9 cellular contexts compared by ENCODE assay signal in genomic region chr12:113239288-113239771, GRCh38. TPM values are rescaled to one million over a fixed set of nuclear protein-coding genes. Genes with fewer than 3 reads are reported as not detected.
DNase-seq lines count a peak whose midpoint lies in the region; ATAC-seq and TF ChIP-seq lines count a peak whose summit lies in the region.
"Had no signal": no experiment of that assay in that cellular context is flagged by ENCODE, and none has a peak within 500 bp of the region (broad histone marks: within the 10 kb centered on the region; RNA-seq: fewer than 3 reads in every experiment).

No MANE protein-coding gene starts in this region.

- peak overlapping the region in 1 of 2 experiments; percentile 54 for H2BK12ac ChIP-seq in mesenchymal stem cell (ENCODE audit: low read length in 2 of 2)

- peaks cover 75% of the 10 kb centered on the region for H3K36me3 Mint-ChIP-seq in activated T-cell treated with anti-CD3 and anti-CD28 coated beads, Interleukin-2, amount 50 U/mL, for 24 hours (ENCODE audit: low read depth)

- H3K9me3 ChIP-seq in breast epithelium (no peaks in the 10 kb centered on the region), mesenchymal stem cell (ENCODE audit: control insufficient read depth, low read length) (no peaks in the 10 kb centered on the region), thyroid gland (no peaks in the 10 kb centered on the region)

- no peaks in the 10 kb centered on the region for H3K27me3 Mint-ChIP-seq in activated T-cell treated with anti-CD3 and anti-CD28 coated beads, Interleukin-2, amount 50 U/mL, for 24 hours
- H3K27me3 Mint-ChIP-seq: activated CD4-positive, alpha-beta memory T cell treated with anti-CD3 and anti-CD28 coated beads, Interleukin-2, amount 10 ng/mL, durations not matched to agents 7 days and 5 days had no signal

- no peak overlapping the region for H2AFZ ChIP-seq in mesenchymal stem cell (ENCODE audit: low read depth, low read length)

- H4K8ac ChIP-seq in mesenchymal stem cell (ENCODE audit: low read length): no peak overlapping the region

- H3K27ac Mint-ChIP-seq in activated T-cell treated with anti-CD3 and anti-CD28 coated beads, Interleukin-2, amount 50 U/mL, for 24 hours: peak overlapping the region; percentile 76
- H3K27ac Mint-ChIP-seq: activated CD4-positive, alpha-beta memory T cell treated with anti-CD3 and anti-CD28 coated beads, Interleukin-2, amount 10 ng/mL, durations not matched to agents 7 days and 5 days had no signal

- no peak for DNase-seq in activated T-cell treated with anti-CD3 and anti-CD28 coated beads, Interleukin-2, amount 50 U/mL, for 24 hours
- no peak for DNase-seq in activated T-cell treated with anti-CD3 and anti-CD28 coated beads, Interleukin-2, amount 50 U/mL, for 48 hours
- DNase-seq in breast epithelium (ENCODE audit: low spot score in 2 of 2) (no peak), mesenchymal stem cell (no peak), thyroid gland (peak; percentile 81 to 86), NCI-H146 treated with DMSO at 0.1 percent for 48 hours (lab: John Stamatoyannopoulos, UW; ENCODE audit: unreplicated experiment) (no peak), NCI-H1694 (lab: John Stamatoyannopoulos, UW) (no peak)
- DNase-seq: activated CD4-positive, alpha-beta memory T cell treated with anti-CD3 and anti-CD28 coated beads, Interleukin-2, amount 10 ng/mL, durations not matched to agents 7 days and 5 days had no signal

- peak overlapping the region; percentile 32 for H2BK15ac ChIP-seq in mesenchymal stem cell (ENCODE audit: low read depth, poor library complexity, severe bottlenecking)

- H3K79me1 ChIP-seq in mesenchymal stem cell (replicated peaks; ENCODE audit: low read length, poor library complexity, severe bottlenecking): peaks cover 3% of the 10 kb centered on the region

- peak overlapping the region; percentile 62 for H2AK5ac ChIP-seq in mesenchymal stem cell (ENCODE audit: low read length, severe bottlenecking)

- H3K4me1 Mint-ChIP-seq in activated T-cell treated with anti-CD3 and anti-CD28 coated beads, Interleukin-2, amount 50 U/mL, for 24 hours (ENCODE audit: low read depth): peaks cover 22% of the 10 kb centered on the region
- H3K4me1 Mint-ChIP-seq: activated CD4-positive, alpha-beta memory T cell treated with anti-CD3 and anti-CD28 coated beads, Interleukin-2, amount 10 ng/mL, durations not matched to agents 7 days and 5 days had no signal

- no peak for TF ChIP-seq CTCF in breast epithelium (IDR thresholded peaks at IDR 0.05)
- no peak for TF ChIP-seq CTCF in thyroid gland (IDR thresholded peaks at IDR 0.05)

- H2BK120ac ChIP-seq in mesenchymal stem cell (ENCODE audit: low read depth, low read length): no peak overlapping the region

- no peak for ATAC-seq in GM21367 (IDR thresholded peaks at IDR 0.05; ENCODE audit: unreplicated experiment)

- H3K14ac ChIP-seq in mesenchymal stem cell (ENCODE audit: low read length in 2 of 2): no peak overlapping the region

- H3K36me3 ChIP-seq in breast epithelium: no peaks in the 10 kb centered on the region
- peaks cover under 1 to 25% of the 10 kb centered on the region in 2 experiments for H3K36me3 ChIP-seq in mesenchymal stem cell (ENCODE audit: control insufficient read depth in 1 of 2, insufficient read depth in 2 of 2, low read depth in 1 of 2, low read length in 2 of 2)
- no peaks in the 10 kb centered on the region for H3K36me3 ChIP-seq in thyroid gland

- intact Hi-C loops in breast epithelium (cut with DNase I; ENCODE audit: low total_unique reads): no loop called here
- intact Hi-C loops in thyroid gland (cut with DNase I): no loop called here

- 91% methylated on average over 2 of the region's 3 CpGs for WGBS in mesenchymal stem cell
- 32 to 38% methylated on average over 3 of the region's 3 CpGs for WGBS in thyroid gland, 2 donors

- H3K4me1 ChIP-seq in breast epithelium: peaks cover 7 to 37% of the 10 kb centered on the region in 2 donors
- H3K4me1 ChIP-seq in mesenchymal stem cell (ENCODE audit: control insufficient read depth, insufficient read depth, low read depth, low read length): peaks cover 48% of the 10 kb centered on the region
- H3K4me1 ChIP-seq in thyroid gland: peaks cover 98 to 99% of the 10 kb centered on the region in 2 donors

- no peaks in the 10 kb centered on the region for H3K27me3 ChIP-seq in breast epithelium
- H3K27me3 ChIP-seq in mesenchymal stem cell (ENCODE audit: control insufficient read depth in 1 of 2, insufficient read depth in 1 of 2, low read length in 2 of 2): no peaks in the 10 kb centered on the region
- no peaks in the 10 kb centered on the region for H3K27me3 ChIP-seq in thyroid gland

- no peak overlapping the region for H3K4me3 Mint-ChIP-seq in activated T-cell treated with anti-CD3 and anti-CD28 coated beads, Interleukin-2, amount 50 U/mL, for 24 hours
- H3K4me3 Mint-ChIP-seq: activated CD4-positive, alpha-beta memory T cell treated with anti-CD3 and anti-CD28 coated beads, Interleukin-2, amount 10 ng/mL, durations not matched to agents 7 days and 5 days had no signal

- H3K23ac ChIP-seq in mesenchymal stem cell (ENCODE audit: low read length in 2 of 2): no peak overlapping the region

- H3K18ac ChIP-seq in mesenchymal stem cell (ENCODE audit: low read depth in 1 of 2, low read length in 2 of 2): no peak overlapping the region

- no peak overlapping the region for H3K4me2 ChIP-seq in mesenchymal stem cell (ENCODE audit: low read length, poor library complexity, severe bottlenecking)

- peak overlapping the region; percentile 40 for H3K9ac ChIP-seq in mesenchymal stem cell (ENCODE audit: low read length)

- H3K27ac ChIP-seq in breast epithelium: peak overlapping the region; percentile 93 to 94
- peak overlapping the region; percentile 7 for H3K27ac ChIP-seq in mesenchymal stem cell (ENCODE audit: low read length, poor library complexity, severe bottlenecking)
- peak overlapping the region; percentile 94 to 98 (median 96) for H3K27ac ChIP-seq in thyroid gland

- H2BK5ac ChIP-seq in mesenchymal stem cell (ENCODE audit: low read depth, low read length, poor library complexity, severe bottlenecking): no peak overlapping the region

- no peak overlapping the region for H3K4ac ChIP-seq in mesenchymal stem cell (ENCODE audit: low read depth in 1 of 2, low read length in 2 of 2)

- H4K91ac ChIP-seq in mesenchymal stem cell (ENCODE audit: low read length): peak overlapping the region; percentile 9

- TF ChIP-seq POLR2A in breast epithelium (IDR thresholded peaks at IDR 0.05) (no peak), thyroid gland (IDR thresholded peaks at IDR 0.05) (no peak)

- no peaks in the 10 kb centered on the region for H3K9me3 Mint-ChIP-seq in activated T-cell treated with anti-CD3 and anti-CD28 coated beads, Interleukin-2, amount 50 U/mL, for 24 hours
- H3K9me3 Mint-ChIP-seq: activated CD4-positive, alpha-beta memory T cell treated with anti-CD3 and anti-CD28 coated beads, Interleukin-2, amount 10 ng/mL, durations not matched to agents 7 days and 5 days had no signal

- H3K4me3 ChIP-seq in breast epithelium: no peak overlapping the region
- H3K4me3 ChIP-seq in mesenchymal stem cell (ENCODE audit: insufficient read depth in 1 of 2, low read depth in 1 of 2, low read length in 2 of 2): peak overlapping the region in 1 of 2 experiments; percentile 12
- no peak overlapping the region for H3K4me3 ChIP-seq in thyroid gland (replicated peaks in 1 of 3)

RNA-seq across cellular contexts. Expression of gene TPCN1, which starts 18.1 kb away (rescaled TPM):
- 10 to 100 TPM; 46.9 to 71.7 (median 59.5) TPM for total RNA-seq in breast epithelium
- polyA plus RNA-seq in mesenchymal stem cell (2013, experiment 1 of 2): 57.5 TPM
- 58.5 TPM for polyA plus RNA-seq in mesenchymal stem cell (2013, experiment 2 of 2)
- 100 to 1,000 TPM in 2 of 4 donors, 10 to 100 TPM in 2; 58.3 to 135 (median 109) TPM for total RNA-seq in thyroid gland

RNA-seq across cellular contexts. Expression of gene RITA1, which starts 53.8 kb away (rescaled TPM):
- total RNA-seq in breast epithelium (10 to 100 TPM in 2 of 3 donors, 1 to 10 TPM in 1; 9.4 to 22.4 (median 15.4) TPM), thyroid gland (10 to 100 TPM; 26.6 to 39.6 (median 32.8) TPM)
- polyA plus RNA-seq in mesenchymal stem cell (2013, experiment 1 of 2): 15.4 TPM
- polyA plus RNA-seq in mesenchymal stem cell (2013, experiment 2 of 2): 14.6 TPM

RNA-seq across cellular contexts. Expression of gene DDX54, which starts 54.1 kb away (rescaled TPM):
- total RNA-seq in breast epithelium (10 to 100 TPM; 51.5 to 62.1 (median 60.3) TPM), thyroid gland (10 to 100 TPM; 59.9 to 79.3 (median 68.8) TPM)
- polyA plus RNA-seq in mesenchymal stem cell (2013, experiment 1 of 2): 34.2 TPM
- polyA plus RNA-seq in mesenchymal stem cell (2013, experiment 2 of 2): 36.4 TPM

Comparison
In these comparisons a context has a peak if more than half of its experiments do, and no peak if none do; other contexts are left out.
1. DNase-seq: peak in thyroid gland (2 of 2); none in activated T-cell treated with anti-CD3 and anti-CD28 coated beads, Interleukin-2, amount 50 U/mL, for 24 hours (single experiment), activated T-cell treated with anti-CD3 and anti-CD28 coated beads, Interleukin-2, amount 50 U/mL, for 48 hours (0 of 2), breast epithelium (0 of 2), mesenchymal stem cell (single experiment), NCI-H146 treated with DMSO at 0.1 percent for 48 hours (single experiment) and NCI-H1694 (single experiment).
2. H3K27ac ChIP-seq: peak in every context shown above with its lines; median percentile 96 in thyroid gland; 94 in breast epithelium; 7 in mesenchymal stem cell.